In the genomic region with DNA sequence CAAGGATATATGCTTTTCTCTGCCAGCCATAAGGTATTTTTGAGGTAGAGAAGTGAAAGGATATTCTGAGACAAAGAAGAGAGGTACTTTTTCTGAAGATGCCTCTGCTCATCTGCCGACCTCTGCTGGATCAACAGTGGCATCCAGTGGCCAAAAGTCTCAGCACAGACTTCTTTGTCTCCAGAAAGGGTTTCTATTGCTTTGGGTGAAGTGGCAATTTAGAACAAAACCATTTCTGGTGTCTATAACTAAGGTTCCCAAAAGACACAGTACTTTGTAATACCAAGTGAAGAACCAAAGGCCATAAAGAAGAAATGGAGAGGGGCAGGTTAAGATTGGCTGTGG, we compare ENCODE assay signal across 8 cellular contexts.
DNase-seq lines count a peak whose midpoint lies in the region; ATAC-seq and TF ChIP-seq lines count a peak whose summit lies in the region.

No MANE protein-coding gene starts in this region.

- ATAC-seq in HG02588 (IDR thresholded peaks at IDR 0.05; ENCODE audit: unreplicated experiment) (no peak), HG03025 (IDR thresholded peaks at IDR 0.05; ENCODE audit: low FRiP score, unreplicated experiment) (no peak), HG02610 (IDR thresholded peaks at IDR 0.05; ENCODE audit: unreplicated experiment) (no peak)

- in situ Hi-C loops in GM13976 (cut with MboI; ENCODE audit: low sequenced_read_pairs, unreplicated experiment) = no loop called here

- TF ChIP-seq CTCF in AG09319 (IDR thresholded peaks at IDR 0.05; ENCODE audit: low read depth, low read length) (peak; percentile 59), GM13976 (IDR thresholded peaks at IDR 0.05; ENCODE audit: borderline replicate concordance, control extremely low read depth, extremely low read depth, insufficient read depth, missing control alignments) (peak; percentile 45), epithelial cell of esophagus (IDR thresholded peaks at IDR 0.05; ENCODE audit: insufficient read depth, low read depth, low read length, missing control alignments) (peak; percentile 67)

- DNase-seq in AG09319 (ENCODE audit: extremely low read depth, low read depth) (no peak), GM13976 (ENCODE audit: low spot score) (peak; percentile 24), RKO (ENCODE audit: low spot score) (peak; percentile 24), epithelial cell of esophagus (ENCODE audit: low read depth) (peak; percentile 26), putamen (ENCODE audit: low spot score) (peak; percentile 23)

- H3K4me3 ChIP-seq in epithelial cell of esophagus (ENCODE audit: low read length) = no peak overlapping the region
